ENCODE assay signal across 8 cellular contexts in the genomic region with DNA sequence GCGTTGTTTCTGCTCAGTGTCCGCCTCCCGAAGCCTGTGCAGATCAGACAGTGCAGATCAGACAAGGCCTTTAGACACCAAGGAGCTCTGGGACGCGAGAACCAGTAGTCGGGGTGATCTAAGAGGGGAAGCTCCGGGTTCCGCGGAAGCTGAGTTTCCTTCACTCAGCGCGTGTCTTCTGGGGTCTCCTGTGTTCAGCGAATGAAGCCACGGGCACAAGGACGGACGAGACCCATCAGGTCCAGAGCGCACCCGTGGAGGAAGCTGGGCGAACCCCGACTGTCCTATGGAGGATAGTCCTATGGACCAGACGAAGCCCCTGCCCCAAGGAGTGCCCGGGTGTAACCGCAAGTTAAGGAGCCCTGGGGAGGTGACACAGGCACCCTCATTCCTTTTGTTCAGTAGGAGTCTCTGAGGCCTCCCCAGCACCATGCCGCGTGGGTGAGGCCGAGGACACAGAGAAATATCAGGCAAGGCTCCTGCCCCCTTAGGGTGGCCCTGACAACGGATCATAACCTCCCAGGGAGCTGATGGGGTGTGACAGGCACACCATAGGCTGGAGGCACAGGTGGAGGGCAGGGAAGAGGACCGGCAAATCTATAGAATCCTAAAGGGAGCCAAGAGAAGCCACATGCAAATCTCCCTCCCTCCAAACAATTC. TPM values are rescaled to one million over a fixed set of nuclear protein-coding genes. Genes with fewer than 3 reads are reported as not detected.
DNase-seq lines count a peak whose midpoint lies in the region; ATAC-seq and TF ChIP-seq lines count a peak whose summit lies in the region.

No MANE protein-coding gene starts in this region.

- H3K36me3 Mint-ChIP-seq in activated CD4-positive, alpha-beta memory T cell treated with anti-CD3 and anti-CD28 coated beads, Interleukin-2, amount 10 ng/mL, durations not matched to agents 7 days and 5 days (ENCODE audit: low read depth): peaks cover 51% of the 10 kb centered on the region

- H3K4me3 ChIP-seq in foreskin fibroblast (ENCODE audit: low read depth in 1 of 2, low read length in 2 of 2): peak overlapping the region; percentile 69 to 90

- peak; percentile 0 for ATAC-seq in Right ventricle myocardium inferior

- H3K4me3 Mint-ChIP-seq in activated CD4-positive, alpha-beta memory T cell treated with anti-CD3 and anti-CD28 coated beads, Interleukin-2, amount 10 ng/mL, durations not matched to agents 7 days and 5 days: peak overlapping the region; percentile 100

- H3K9me3 Mint-ChIP-seq in activated CD4-positive, alpha-beta memory T cell treated with anti-CD3 and anti-CD28 coated beads, Interleukin-2, amount 10 ng/mL, durations not matched to agents 7 days and 5 days: no peaks in the 10 kb centered on the region

- peaks cover 65% of the 10 kb centered on the region for H3K4me1 Mint-ChIP-seq in activated CD4-positive, alpha-beta memory T cell treated with anti-CD3 and anti-CD28 coated beads, Interleukin-2, amount 10 ng/mL, durations not matched to agents 7 days and 5 days

- H3K27ac Mint-ChIP-seq in activated CD4-positive, alpha-beta memory T cell treated with anti-CD3 and anti-CD28 coated beads, Interleukin-2, amount 10 ng/mL, durations not matched to agents 7 days and 5 days: peak overlapping the region; percentile 98

- DNase-seq in Right ventricle myocardium inferior (ENCODE audit: missing footprints): no peak
- DNase-seq in cardiac septum (ENCODE audit: low spot score): no peak
- peak; percentile 83 for DNase-seq in NCI-H1092 treated with DMSO at 0.1 percent for 48 hours (lab: John Stamatoyannopoulos, UW)
- peak; percentile 38 for DNase-seq in activated CD4-positive, alpha-beta memory T cell treated with anti-CD3 and anti-CD28 coated beads, Interleukin-2, amount 10 ng/mL, durations not matched to agents 7 days and 5 days
- DNase-seq in foreskin fibroblast: no peak
- peak; percentile 18 for DNase-seq in pons (ENCODE audit: low spot score)
- DNase-seq in GM10266 (ENCODE audit: extremely low spot score): no peak
- DNase-seq in posterior cingulate gyrus: no peak

- POLR2A ChIA-PET in activated CD4-positive, alpha-beta memory T cell treated with anti-CD3 and anti-CD28 coated beads, Interleukin-2, amount 10 ng/mL, durations not matched to agents 7 days and 5 days (lab: Charles Lee): interaction anchor here (0.8 to 3.4 kb wide), 21 partner anchors 9 to 304 kb away, joined by 3 to 77 read pairs (median 7); a partner anchor contains a TSS

- intact Hi-C loops in Right ventricle myocardium inferior (cut with DNase I) (loop anchor here (1.0 to 10.0 kb wide), 4 partner anchors 45 to 220 kb away; a partner anchor contains a TSS), cardiac septum (cut with DNase I) (loop anchor here (1.0 to 2.0 kb wide), 2 partner anchors 45 to 84 kb away; a partner anchor contains a TSS), posterior cingulate gyrus (cut with DNase I) (loop anchor here (1.0 to 5.0 kb wide), 4 partner anchors 24 to 82 kb away; a partner anchor contains a TSS)

- no peaks in the 10 kb centered on the region for H3K27me3 Mint-ChIP-seq in activated CD4-positive, alpha-beta memory T cell treated with anti-CD3 and anti-CD28 coated beads, Interleukin-2, amount 10 ng/mL, durations not matched to agents 7 days and 5 days

- TF ChIP-seq CTCF in foreskin fibroblast (IDR thresholded peaks at IDR 0.05; ENCODE audit: low read depth, low read length) (no peak), GM10266 (IDR thresholded peaks at IDR 0.05; ENCODE audit: control insufficient read depth, insufficient read depth, low read depth, missing control alignments) (no peak)

- CTCF ChIA-PET in activated CD4-positive, alpha-beta memory T cell treated with anti-CD3 and anti-CD28 coated beads, Interleukin-2, amount 10 ng/mL, durations not matched to agents 7 days and 5 days (lab: Charles Lee): interaction anchor here (1.0 to 2.4 kb wide), 14 partner anchors 11 to 270 kb away, joined by 3 to 30 read pairs (median 6); a partner anchor contains a TSS

RNA-seq across cellular contexts. Expression of a gene that starts 0.6 kb away (rescaled TPM):
- total RNA-seq in Right ventricle myocardium inferior (0.24 TPM), cardiac septum (0.65 TPM)
- total RNA-seq in activated CD4-positive, alpha-beta memory T cell treated with anti-CD3 and anti-CD28 coated beads, Interleukin-2, amount 10 ng/mL, durations not matched to agents 7 days and 5 days: 10 to 100 TPM; 19.2 to 19.3 TPM

RNA-seq across cellular contexts. Expression of a gene that starts 1.0 kb away (rescaled TPM):
- total RNA-seq in Right ventricle myocardium inferior (664 TPM), cardiac septum (479 TPM)
- total RNA-seq in activated CD4-positive, alpha-beta memory T cell treated with anti-CD3 and anti-CD28 coated beads, Interleukin-2, amount 10 ng/mL, durations not matched to agents 7 days and 5 days: 1,000 to 10,000 TPM; 3,004 to 3,026 TPM

RNA-seq across cellular contexts. Expression of a gene that starts 8.1 kb away (rescaled TPM):
- total RNA-seq in Right ventricle myocardium inferior (not detected), cardiac septum (not detected)
- total RNA-seq in activated CD4-positive, alpha-beta memory T cell treated with anti-CD3 and anti-CD28 coated beads, Interleukin-2, amount 10 ng/mL, durations not matched to agents 7 days and 5 days: not detected

RNA-seq across cellular contexts. Expression of a gene that starts 14.4 kb away (rescaled TPM):
- total RNA-seq in Right ventricle myocardium inferior (not detected), cardiac septum (not detected)
- under 1 TPM in 1 of 2 experiments, not detected in 1; 0.48 TPM for total RNA-seq in activated CD4-positive, alpha-beta memory T cell treated with anti-CD3 and anti-CD28 coated beads, Interleukin-2, amount 10 ng/mL, durations not matched to agents 7 days and 5 days

RNA-seq across cellular contexts. Expression of a gene that starts 21.6 kb away (rescaled TPM):
- total RNA-seq in Right ventricle myocardium inferior (not detected), cardiac septum (not detected)
- total RNA-seq in activated CD4-positive, alpha-beta memory T cell treated with anti-CD3 and anti-CD28 coated beads, Interleukin-2, amount 10 ng/mL, durations not matched to agents 7 days and 5 days: not detected

Comparison
In these comparisons a context has a peak if more than half of its experiments do, and no peak if none do; other contexts are left out.
1. DNase-seq: peak in NCI-H1092 treated with DMSO at 0.1 percent for 48 hours (single experiment), activated CD4-positive, alpha-beta memory T cell treated with anti-CD3 and anti-CD28 coated beads, Interleukin-2, amount 10 ng/mL, durations not matched to agents 7 days and 5 days (single experiment) and pons (single experiment); none in Right ventricle myocardium inferior (single experiment), cardiac septum (single experiment), foreskin fibroblast (0 of 2), GM10266 (single experiment) and posterior cingulate gyrus (0 of 10).
2. RNA of a gene that starts 0.6 kb away (total RNA-seq): 19.2 to 19.3 TPM in activated CD4-positive, alpha-beta memory T cell treated with anti-CD3 and anti-CD28 coated beads, Interleukin-2, amount 10 ng/mL, durations not matched to agents 7 days and 5 days; 0.65 TPM in cardiac septum (single experiment) and 0.24 TPM in Right ventricle myocardium inferior (single experiment); every median in the first group is over 10 times any median in the second.